31 cellular contexts compared by ENCODE assay signal in genomic region chr10:104138131-104138530, GRCh38. TPM values are rescaled to one million over a fixed set of nuclear protein-coding genes. Genes with fewer than 3 reads are reported as not detected.
"Had no signal": no experiment of that assay in that cellular context is flagged by ENCODE, and none has a peak within 500 bp of the region (broad histone marks: within the 10 kb centered on the region; RNA-seq: fewer than 3 reads in every experiment).

No MANE protein-coding gene starts in this region.

- H3K4me3 ChIP-seq: pancreas, psoas muscle, skin epidermis, smooth muscle cell, spleen, suprapubic skin, testis, tibial artery, transverse colon, upper lobe of right lung, uterus had no signal

- H3K27me3 ChIP-seq: pancreas, suprapubic skin, testis, tibial artery, upper lobe of right lung, uterus had no signal

- H3K36me3 ChIP-seq: neutrophil, pancreas, spleen, suprapubic skin, tibial artery, transverse colon, upper lobe of right lung, uterus had no signal

- H3K36me3 Mint-ChIP-seq: naive thymus-derived CD8-positive, alpha-beta T cell; natural killer cell treated with Interleukin-12 subunit alpha and Interleukin-12 subunit beta and Interleukin-15 and Interleukin-18, amount 100 ng/mL, for 72 hours; stimulated activated memory B cell treated with anti-CD40 and anti-IgM and Interleukin-4, amounts not matched to agents 10 μg/mL and 1 μg/mL and 100 μg/mL, for 72 hours; type B pancreatic cell had no signal

- H3K4me1 Mint-ChIP-seq: neural crest cell; stimulated activated memory B cell treated with anti-CD40 and anti-IgM and Interleukin-4, amounts not matched to agents 10 μg/mL and 1 μg/mL and 100 μg/mL, for 72 hours; stimulated activated naive CD8-positive, alpha-beta T cell treated with anti-CD3 and anti-CD28 coated beads, Interleukin-15, amount 100 ng/mL, for 72 hours had no signal

- H3K4me1 ChIP-seq: pancreas, psoas muscle, spleen, suprapubic skin, testis, tibial artery, transverse colon, upper lobe of right lung, uterus had no signal

- H3K4me3 Mint-ChIP-seq: naive thymus-derived CD8-positive, alpha-beta T cell; natural killer cell treated with Interleukin-12 subunit alpha and Interleukin-12 subunit beta and Interleukin-15 and Interleukin-18, amount 100 ng/mL, for 72 hours; nephron progenitor cell; neural crest cell; stimulated activated memory B cell treated with anti-CD40 and anti-IgM and Interleukin-4, amounts not matched to agents 10 μg/mL and 1 μg/mL and 100 μg/mL, for 72 hours; stimulated activated naive CD8-positive, alpha-beta T cell treated with anti-CD3 and anti-CD28 coated beads, Interleukin-15, amount 100 ng/mL, for 72 hours; type B pancreatic cell had no signal

- H3K27ac Mint-ChIP-seq: naive thymus-derived CD8-positive, alpha-beta T cell; natural killer cell treated with Interleukin-12 subunit alpha and Interleukin-12 subunit beta and Interleukin-15 and Interleukin-18, amount 100 ng/mL, for 72 hours; nephron progenitor cell; stimulated activated memory B cell treated with anti-CD40 and anti-IgM and Interleukin-4, amounts not matched to agents 10 μg/mL and 1 μg/mL and 100 μg/mL, for 72 hours; stimulated activated naive CD8-positive, alpha-beta T cell treated with anti-CD3 and anti-CD28 coated beads, Interleukin-15, amount 100 ng/mL, for 72 hours; type B pancreatic cell had no signal

- H3K4me2 ChIP-seq: smooth muscle cell had no signal

- H3K27ac ChIP-seq: neutrophil, pancreas, psoas muscle, skin epidermis, spleen, suprapubic skin, testis, tibial artery, transverse colon, upper lobe of right lung, uterus had no signal

- DNase-seq: naive thymus-derived CD8-positive, alpha-beta T cell; nephron progenitor cell; nucleus accumbens; pancreas; psoas muscle; right cardiac atrium; spleen; stimulated activated CD4-positive, alpha-beta T cell treated with anti-CD3 and anti-CD28 coated beads, Interleukin-12 subunit alpha, Interleukin-12 subunit beta, amount 100 ng/mL, for 4 hours; stimulated activated CD4-positive, alpha-beta T cell treated with anti-CD3 and anti-CD28 coated beads, Interleukin-1b, Interleukin-23, amount 100 ng/mL, for 48 hours; stimulated activated CD4-positive, alpha-beta T cell treated with anti-CD3 and anti-CD28 coated beads, Interleukin-4, amount 100 ng/mL, for 1 hour; stimulated activated CD4-positive, alpha-beta T cell treated with anti-CD3 and anti-CD28 coated beads, Interleukin-4, amount 100 ng/mL, for 4 hours; stimulated activated CD8-positive, alpha-beta memory T cell treated with anti-CD3 and anti-CD28 coated beads, Interleukin-4, amount 100 ng/mL, for 48 hours; stimulated activated naive CD4-positive, alpha-beta T cell; stimulated activated naive CD8-positive, alpha-beta T cell treated with anti-CD3 and anti-CD28 coated beads, Interleukin-15, amount 100 ng/mL, for 72 hours; stimulated activated naive CD8-positive, alpha-beta T cell treated with anti-CD3 and anti-CD28 coated beads, Interleukin-15, Interleukin-2, amounts not matched to agents 100 U/mL and 50 U/mL, for 24 hours; substantia nigra; testis; tibial artery; transverse colon; upper lobe of right lung; uterus had no signal

- FAIRE-seq: pancreas had no signal

- H3K9me3 Mint-ChIP-seq: naive thymus-derived CD8-positive, alpha-beta T cell; natural killer cell treated with Interleukin-12 subunit alpha and Interleukin-12 subunit beta and Interleukin-15 and Interleukin-18, amount 100 ng/mL, for 72 hours; neural crest cell; stimulated activated memory B cell treated with anti-CD40 and anti-IgM and Interleukin-4, amounts not matched to agents 10 μg/mL and 1 μg/mL and 100 μg/mL, for 72 hours; stimulated activated naive CD8-positive, alpha-beta T cell treated with anti-CD3 and anti-CD28 coated beads, Interleukin-15, amount 100 ng/mL, for 72 hours; type B pancreatic cell had no signal

- H3K9me3 ChIP-seq: neutrophil, pancreas, psoas muscle, spleen, suprapubic skin, testis, tibial artery, transverse colon, upper lobe of right lung, uterus had no signal

- ATAC-seq: naive thymus-derived CD8-positive, alpha-beta T cell; natural killer cell treated with Interleukin-12 subunit alpha and Interleukin-12 subunit beta and Interleukin-15 and Interleukin-18, amount 100 ng/mL, for 72 hours; pancreas; psoas muscle; right cardiac atrium; sciatic nerve; stimulated activated memory B cell treated with anti-CD40 and anti-IgM and Interleukin-4, amounts not matched to agents 10 μg/mL and 1 μg/mL and 100 μg/mL, for 72 hours; stimulated activated naive CD8-positive, alpha-beta T cell treated with anti-CD3 and anti-CD28 coated beads, Interleukin-15, amount 100 ng/mL, for 72 hours; stimulated activated naive CD8-positive, alpha-beta T cell treated with anti-CD3 and anti-CD28 coated beads, Interleukin-15, Interleukin-2, amounts not matched to agents 100 U/mL and 50 U/mL, for 24 hours; upper lobe of right lung had no signal

RNA-seq across cellular contexts. Expression of gene COL17A1, which starts 52.5 kb away (rescaled TPM):
- total RNA-seq: naive thymus-derived CD8-positive, alpha-beta T cell; natural killer cell treated with Interleukin-12 subunit alpha and Interleukin-12 subunit beta and Interleukin-15 and Interleukin-18, amount 100 ng/mL, for 72 hours; neural crest cell; osteocyte had no signal
- polyA plus RNA-seq: naive thymus-derived CD8-positive, alpha-beta T cell had no signal
